Comparison of ENCODE assay signal across 1 cellular context in the genomic region with DNA sequence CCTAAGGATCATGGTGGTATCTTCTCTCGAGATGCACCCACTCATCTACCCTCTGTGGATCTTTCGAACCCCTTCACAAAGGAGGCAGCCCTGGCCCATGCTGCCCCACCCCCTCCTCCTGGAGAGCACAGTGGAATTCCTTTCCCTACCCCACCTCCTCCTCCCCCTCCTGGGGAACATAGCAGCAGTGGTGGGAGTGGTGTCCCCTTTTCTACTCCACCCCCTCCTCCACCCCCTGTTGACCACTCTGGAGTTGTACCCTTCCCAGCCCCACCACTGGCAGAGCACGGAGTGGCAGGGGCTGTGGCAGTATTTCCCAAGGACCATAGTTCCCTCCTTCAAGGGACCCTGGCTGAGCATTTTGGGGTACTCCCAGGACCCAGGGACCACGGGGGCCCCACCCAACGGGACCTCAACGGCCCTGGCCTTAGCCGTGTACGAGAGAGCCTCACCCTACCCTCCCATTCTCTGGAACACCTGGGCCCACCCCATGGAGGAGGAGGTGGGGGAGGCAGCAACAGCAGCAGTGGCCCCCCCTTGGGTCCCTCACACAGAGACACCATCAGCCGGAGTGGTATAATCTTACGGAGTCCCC.
TF ChIP-seq lines count a peak whose summit lies in the region.

No MANE protein-coding gene starts in this region.

TF ChIP-seq in H1, 55 proteins besides CTCF, POLR2A, EP300 and RAD21:
- TF ChIP-seq POLR2AphosphoS5 (IDR thresholded peaks at IDR 0.05; ENCODE audit: low read depth, low read length) (peak; percentile 21; the same call in 1 of the 2 replicates), FOSL1 (IDR thresholded peaks at IDR 0.05; ENCODE audit: insufficient read depth, low read depth, low read length) (no peak)
TF ChIP-seq in H1: peak in this region for 1.
